37 cellular contexts compared by ENCODE assay signal in the genomic region with DNA sequence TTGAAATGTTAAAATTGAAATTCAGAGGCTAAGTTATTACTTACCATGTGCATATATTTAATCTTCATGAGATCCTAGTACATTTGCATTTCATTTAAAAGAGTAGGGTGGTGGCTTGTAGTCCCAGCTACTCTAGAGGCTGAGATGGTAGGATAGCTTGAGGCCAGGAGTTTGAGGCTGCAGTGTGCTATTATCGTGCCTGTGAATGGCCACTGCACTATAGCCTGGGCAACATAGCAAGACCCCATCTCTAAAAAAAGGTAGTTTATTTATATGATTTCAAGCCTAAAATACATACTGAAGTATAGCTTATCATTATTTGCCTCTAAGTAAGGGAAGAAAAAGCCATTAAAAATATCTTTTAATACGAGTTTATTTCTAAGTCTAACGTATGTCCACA. TPM values are rescaled to one million over a fixed set of nuclear protein-coding genes. Genes with fewer than 3 reads are reported as not detected.
"Had no signal": no experiment of that assay in that cellular context is flagged by ENCODE, and none has a peak within 500 bp of the region (broad histone marks: within the 10 kb centered on the region; RNA-seq: fewer than 3 reads in every experiment).

No MANE protein-coding gene starts in this region.

- H3K27me3 Mint-ChIP-seq: naive thymus-derived CD8-positive, alpha-beta T cell; stimulated activated naive CD8-positive, alpha-beta T cell treated with anti-CD3 and anti-CD28 coated beads, Interleukin-15, Interleukin-2, amounts not matched to agents 100 ng/mL and 50 ng/mL, for 24 hours had no signal

- H3K9me3 Mint-ChIP-seq: immature natural killer cell; mesothelial cell of epicardium; naive thymus-derived CD8-positive, alpha-beta T cell; nephron; neural crest cell; stimulated activated naive CD8-positive, alpha-beta T cell treated with anti-CD3 and anti-CD28 coated beads, Interleukin-15, Interleukin-2, amounts not matched to agents 100 ng/mL and 50 ng/mL, for 24 hours had no signal

- H3K4me1 Mint-ChIP-seq: nephron, neural crest cell had no signal

- ATAC-seq: left colon; left lung; lower lobe of right lung; mucosa of descending colon; naive thymus-derived CD8-positive, alpha-beta T cell; pancreas; right cardiac atrium; upper lobe of right lung had no signal

- H3K36me3 Mint-ChIP-seq: mesothelial cell of epicardium; naive thymus-derived CD8-positive, alpha-beta T cell had no signal

- H3K4me3 Mint-ChIP-seq: mesothelial cell of epicardium, nephron, neural crest cell had no signal

- DNase-seq: hypothalamus; immature natural killer cell; kidney; left colon; left lung; lower lobe of right lung; mammary epithelial cell; mesendoderm; mucosa of descending colon; naive thymus-derived CD8-positive, alpha-beta T cell; nucleus accumbens; pancreas; posterior cingulate gyrus; retina; right cardiac atrium; sigmoid colon; small intestine; spleen; stimulated activated CD4-positive, alpha-beta T cell treated with anti-CD3 and anti-CD28 coated beads, Interleukin-1b, Interleukin-23, amount 100 ng/mL, for 48 hours; stimulated activated CD4-positive, alpha-beta T cell treated with anti-CD3 and anti-CD28 coated beads, Interleukin-2, amount 100 ng/mL, for 48 hours; stimulated activated CD4-positive, alpha-beta T cell treated with anti-CD3 and anti-CD28 coated beads, Interleukin-4, amount 100 ng/mL, for 4 hours; stimulated activated CD8-positive, alpha-beta memory T cell treated with anti-CD3 and anti-CD28 coated beads, Interleukin-4, amount 100 ng/mL, for 48 hours; stimulated activated naive CD4-positive, alpha-beta T cell; tibial artery; trophoblast cell; upper lobe of right lung had no signal

- H3K27ac Mint-ChIP-seq: immature natural killer cell, mesothelial cell of epicardium, nephron had no signal

RNA-seq across cellular contexts. Expression of a gene that starts 3.1 kb away (rescaled TPM):
- total RNA-seq: mammary epithelial cell, mesothelial cell of epicardium, myocyte, neural crest cell, osteoblast, prostate gland, right cardiac atrium, sigmoid colon, thoracic aorta had no signal
- polyA plus RNA-seq: mammary epithelial cell, right cardiac atrium had no signal

RNA-seq across cellular contexts. Expression of a gene that starts 31.8 kb away (rescaled TPM):
- total RNA-seq: left colon; left lung; liver; lower lobe of right lung; mammary epithelial cell; mesothelial cell of epicardium; mucosa of descending colon; myocyte; naive thymus-derived CD8-positive, alpha-beta T cell; neural crest cell; osteoblast; pancreas; prostate gland; right cardiac atrium; sigmoid colon; subcutaneous adipose tissue; suprapubic skin; thoracic aorta; upper lobe of right lung had no signal
- polyA plus RNA-seq: immature natural killer cell; liver; mammary epithelial cell; naive thymus-derived CD8-positive, alpha-beta T cell; pancreas; right cardiac atrium; small intestine; spleen had no signal
